25 cellular contexts compared by ENCODE assay signal in the genomic region with DNA sequence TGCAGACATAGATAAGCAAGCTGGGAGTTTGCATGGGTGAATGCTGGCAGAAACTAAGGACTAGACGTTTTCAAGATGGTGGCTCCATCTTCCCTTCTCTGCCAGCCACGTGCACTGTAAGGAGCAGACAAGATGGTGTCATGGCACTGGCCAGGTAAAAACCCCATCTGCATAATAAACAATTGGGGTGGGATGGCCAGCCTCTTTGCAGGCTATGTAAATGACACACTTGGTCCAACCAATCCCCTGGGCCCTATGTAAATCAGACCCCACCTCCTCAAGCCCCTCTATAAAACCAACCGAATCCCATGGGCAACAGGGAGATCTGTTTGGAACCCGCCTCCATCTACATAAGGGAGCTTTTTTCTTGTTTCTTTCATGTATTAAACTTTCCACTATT. TPM values are rescaled to one million over a fixed set of nuclear protein-coding genes. Genes with fewer than 3 reads are reported as not detected.
"Had no signal": no experiment of that assay in that cellular context is flagged by ENCODE, and none has a peak within 500 bp of the region (broad histone marks: within the 10 kb centered on the region; RNA-seq: fewer than 3 reads in every experiment).

No MANE protein-coding gene starts in this region.

- H3K9ac ChIP-seq: SK-N-SH had no signal

- DNase-seq: KBM-7, NCI-H1048, NCI-H1105, NCI-H1417, NCI-H1436 treated with DMSO at 0.1 percent for 48 hours, NCI-H1694, NCI-H187 treated with DMSO at 0.1 percent for 48 hours, NCI-H2029 treated with DMSO at 0.1 percent for 48 hours, NCI-H2107, NCI-H2227 treated with DMSO at 0.1 percent for 48 hours, NCI-H510A, NCI-H524 treated with DMSO at 0.1 percent for 48 hours, NCI-H69, NCI-H774, PC-3, SHP77, SK-N-SH, SW 1271 had no signal

- ATAC-seq: Panc1, PC-3 had no signal

- H3K9me3 ChIP-seq: SK-N-SH had no signal

- H3K27ac ChIP-seq: RWPE1 had no signal

RNA-seq across cellular contexts. Expression of a gene that starts 2.4 kb away (rescaled TPM):
- total RNA-seq: HT-29, MCF 10A, OCI-LY7, PC-3 had no signal
- polyA plus RNA-seq: SK-N-SH had no signal

RNA-seq across cellular contexts. Expression of a gene that starts 2.4 kb away (rescaled TPM):
- total RNA-seq: HT-29, MCF 10A, OCI-LY7, PC-3 had no signal
- polyA plus RNA-seq: SK-N-SH had no signal

RNA-seq across cellular contexts. Expression of a gene that starts 11.3 kb away (rescaled TPM):
- total RNA-seq: HT-29, LHCN-M2, MCF 10A, OCI-LY7, PC-3, SK-MEL-5 had no signal
- polyA plus RNA-seq: SK-N-SH had no signal

RNA-seq across cellular contexts. Expression of a gene that starts 48.5 kb away (rescaled TPM):
- total RNA-seq: HT-29, LHCN-M2, MCF 10A, OCI-LY7, PC-3, SK-MEL-5 had no signal
- polyA plus RNA-seq: SK-N-SH had no signal

RNA-seq across cellular contexts. Expression of a gene that starts 59.0 kb away (rescaled TPM):
- total RNA-seq: HT-29 had no signal
